ENCODE assay signal across 18 cellular contexts in genomic region chr6:44668391-44668930, GRCh38.
DNase-seq lines count a peak whose midpoint lies in the region; ATAC-seq and TF ChIP-seq lines count a peak whose summit lies in the region.
"Had no signal": no experiment of that assay in that cellular context is flagged by ENCODE, and none has a peak within 500 bp of the region (broad histone marks: within the 10 kb centered on the region; RNA-seq: fewer than 3 reads in every experiment).

No MANE protein-coding gene starts in this region.

- CTCF ChIA-PET in SK-N-SH (lab: Yijun Ruan, JAX), result interaction anchor here (1.0 to 6.4 kb wide), 3 partner anchors 15 to 250 kb away, joined by 3 to 39 read pairs (median 3); no protein-coding TSS in a partner anchor

- 84% methylated on average over 8 of the region's 8 CpGs for WGBS in SK-N-SH (ENCODE audit: low lambda C conversion rate)
- WGBS in mesendoderm (ENCODE audit: extremely low coverage, insufficient coverage, low lambda C conversion rate), result no CpG with 5 or more reads among the region's 8 CpGs

- H3K4me1 ChIP-seq in SK-N-SH (ENCODE audit: control insufficient read depth in 1 of 2, insufficient read depth in 2 of 2, low read depth in 1 of 2, low read length in 1 of 2) (peaks cover 28 to 44% of the 10 kb centered on the region in 2 experiments), SJSA1 (replicated peaks) (peaks cover 82% of the 10 kb centered on the region), mesendoderm (ENCODE audit: control insufficient read depth, low read depth, low read length) (peaks cover 21% of the 10 kb centered on the region)

- H3F3A ChIP-seq in SK-N-SH (replicated peaks; ENCODE audit: insufficient read depth), result peaks cover 9% of the 10 kb centered on the region

- POLR2A ChIA-PET in SK-N-SH (lab: Yijun Ruan, JAX), result no interaction called here

- H2AK5ac ChIP-seq in mesendoderm (ENCODE audit: low read length), result no peak overlapping the region

- H2AFZ ChIP-seq in SK-N-SH (ENCODE audit: low read depth), result no peak overlapping the region

- H3K56ac ChIP-seq in mesendoderm (ENCODE audit: low read length), result no peak overlapping the region

- TF ChIP-seq EP300 in SK-N-SH (IDR thresholded peaks at IDR 0.05; ENCODE audit: borderline replicate concordance in 1 of 2, low read depth in 1 of 2, low read length in 1 of 2), result no peak

- no peaks in the 10 kb centered on the region for H3K79me1 ChIP-seq in mesendoderm (ENCODE audit: low read length)

- no peaks in the 10 kb centered on the region for H3K9me3 ChIP-seq in SK-N-SH
- H3K9me3 ChIP-seq in SJSA1 (replicated peaks), result no peaks in the 10 kb centered on the region
- H3K9me3 ChIP-seq: upper lobe of left lung had no signal

- H4K5ac ChIP-seq in mesendoderm (ENCODE audit: low read length), result no peak overlapping the region

- no peak overlapping the region for H3K4me3 ChIP-seq in SK-N-SH (ENCODE audit: low read depth in 2 of 2, low read length in 1 of 2)
- no peak overlapping the region for H3K4me3 ChIP-seq in SJSA1
- H3K4me3 ChIP-seq in mesendoderm (ENCODE audit: low read length), result no peak overlapping the region
- H3K4me3 ChIP-seq: skin epidermis, upper lobe of left lung had no signal

- H3K4me3 Mint-ChIP-seq in type B pancreatic cell, result no peak overlapping the region
- H3K4me3 Mint-ChIP-seq: activated B cell treated with CpG ODN at 0.5 μM for 24 hours; activated CD8-positive, alpha-beta T cell treated with anti-CD3 and anti-CD28 coated beads, Interleukin-2, amount 10 ng/mL, durations not matched to agents 7 days and 5 days; activated naive CD8-positive, alpha-beta T cell; activated T-cell treated with anti-CD3 and anti-CD28 coated beads, Interleukin-2, amount 50 U/mL, for 72 hours; natural killer cell had no signal

- H3K36me3 ChIP-seq in SK-N-SH (replicated peaks in 1 of 2; ENCODE audit: control insufficient read depth in 1 of 2, insufficient read depth in 2 of 2, low read length in 1 of 2) (no peaks in the 10 kb centered on the region), SJSA1 (no peaks in the 10 kb centered on the region), mesendoderm (ENCODE audit: control insufficient read depth, insufficient read depth, low read length) (no peaks in the 10 kb centered on the region)
- H3K36me3 ChIP-seq: upper lobe of left lung had no signal

- H3K9me2 ChIP-seq in SK-N-SH, result no peaks in the 10 kb centered on the region

- H3K27me3 ChIP-seq in SK-N-SH (ENCODE audit: insufficient read depth) (no peaks in the 10 kb centered on the region), SJSA1 (replicated peaks) (no peaks in the 10 kb centered on the region), mesendoderm (ENCODE audit: insufficient read depth, low read length, poor library complexity) (no peaks in the 10 kb centered on the region)
- H3K27me3 ChIP-seq: upper lobe of left lung had no signal

- ATAC-seq in SK-N-SH treated with all-trans-retinoic acid at 6 μM for 48 hours (no peak), HG03378 (IDR thresholded peaks at IDR 0.05; ENCODE audit: unreplicated experiment) (no peak)
- ATAC-seq: activated CD8-positive, alpha-beta T cell treated with anti-CD3 and anti-CD28 coated beads, Interleukin-2, amount 10 ng/mL, durations not matched to agents 7 days and 5 days; activated T-cell treated with anti-CD3 and anti-CD28 coated beads, Interleukin-2, amount 50 U/mL, for 72 hours; natural killer cell had no signal

- peak overlapping the region; percentile 45 for H3K27ac Mint-ChIP-seq in type B pancreatic cell
- H3K27ac Mint-ChIP-seq: activated B cell treated with CpG ODN at 0.5 μM for 24 hours; activated CD8-positive, alpha-beta T cell treated with anti-CD3 and anti-CD28 coated beads, Interleukin-2, amount 10 ng/mL, durations not matched to agents 7 days and 5 days; activated naive CD8-positive, alpha-beta T cell; activated T-cell treated with anti-CD3 and anti-CD28 coated beads, Interleukin-2, amount 50 U/mL, for 72 hours; natural killer cell had no signal

- peak overlapping the region; percentile 78 to 86; a peak in 3 of 4 replicates for H3K27ac ChIP-seq in SK-N-SH (ENCODE audit: low read depth in 2 of 2, low read length in 1 of 2)
- peak overlapping the region; percentile 94 for H3K27ac ChIP-seq in SJSA1
- H3K27ac ChIP-seq in mesendoderm (ENCODE audit: low read depth, low read length), result no peak overlapping the region
- H3K27ac ChIP-seq: upper lobe of left lung had no signal

- peaks cover 36% of the 10 kb centered on the region for H3K27me3 Mint-ChIP-seq in type B pancreatic cell

- no peak overlapping the region for H3K23ac ChIP-seq in mesendoderm (ENCODE audit: low read length)

- H3K18ac ChIP-seq in mesendoderm (ENCODE audit: low read length), result no peak overlapping the region

- TF ChIP-seq CTCF in SK-N-SH (IDR thresholded peaks at IDR 0.05) (no peak), type B pancreatic cell (conservative IDR thresholded peaks at IDR 0.05) (peak; percentile 26)

- no peak overlapping the region for H2BK15ac ChIP-seq in mesendoderm (replicated peaks; ENCODE audit: low read depth)

- H3K4ac ChIP-seq in mesendoderm (ENCODE audit: low read depth, low read length), result peak overlapping the region; percentile 45

- DNase-seq in SK-N-SH, result no peak
- peak; percentile 54 to 69 for DNase-seq in SJSA1 (ENCODE audit: low read depth in 1 of 2, low spot score in 2 of 2)
- DNase-seq in mesendoderm, result no peak
- DNase-seq in type B pancreatic cell (ENCODE audit: extremely low spot score, unreplicated experiment), result no peak
- no peak for DNase-seq in MV-4-11 (lab: John Stamatoyannopoulos, UW)
- no peak for DNase-seq in NCI-H2227 (lab: John Stamatoyannopoulos, UW; ENCODE audit: unreplicated experiment)
- DNase-seq: 8988T, activated B cell treated with CpG ODN at 0.5 μM for 24 hours, AML-193, COR-L47, natural killer cell, upper lobe of left lung had no signal

- TF ChIP-seq RAD21 in SK-N-SH (IDR thresholded peaks at IDR 0.05; ENCODE audit: low read length), result no peak

- H3K9me3 Mint-ChIP-seq in type B pancreatic cell, result no peaks in the 10 kb centered on the region
- H3K9me3 Mint-ChIP-seq: activated B cell treated with CpG ODN at 0.5 μM for 24 hours, natural killer cell had no signal

- peaks cover 59% of the 10 kb centered on the region for H3K4me1 Mint-ChIP-seq in type B pancreatic cell (ENCODE audit: unreplicated experiment)
- H3K4me1 Mint-ChIP-seq: activated B cell treated with CpG ODN at 0.5 μM for 24 hours, natural killer cell had no signal

- H2BK5ac ChIP-seq in mesendoderm (ENCODE audit: low read length), result no peak overlapping the region

- H3K9ac ChIP-seq in SK-N-SH (no peak overlapping the region), mesendoderm (ENCODE audit: low read length) (no peak overlapping the region)

- no peak overlapping the region for H3K4me2 ChIP-seq in SK-N-SH
- H3K4me2 ChIP-seq in mesendoderm (ENCODE audit: low read length), result no peak overlapping the region

- H4K20me1 ChIP-seq in SK-N-SH (ENCODE audit: insufficient read depth), result no peaks in the 10 kb centered on the region

- H4K8ac ChIP-seq in mesendoderm (ENCODE audit: low read depth, low read length), result no peak overlapping the region

- H2BK120ac ChIP-seq in mesendoderm (ENCODE audit: low read depth, low read length), result no peak overlapping the region

- no peaks in the 10 kb centered on the region for H3K36me3 Mint-ChIP-seq in type B pancreatic cell
- H3K36me3 Mint-ChIP-seq: activated naive CD8-positive, alpha-beta T cell; natural killer cell had no signal

- H3K79me2 ChIP-seq in SK-N-SH (ENCODE audit: insufficient read depth) (no peaks in the 10 kb centered on the region), mesendoderm (ENCODE audit: control insufficient read depth, insufficient read depth, low read length) (no peaks in the 10 kb centered on the region)

TF ChIP-seq in SK-N-SH, 30 proteins besides CTCF, POLR2A, EP300 and RAD21 (continues in another document):
- TF ChIP-seq CHD2 (IDR thresholded peaks at IDR 0.05; ENCODE audit: low read length, partially characterized antibody), result no peak
- no peak for TF ChIP-seq NRF1 (IDR thresholded peaks at IDR 0.05; ENCODE audit: low read depth, low read length)
- no peak for TF ChIP-seq SMC3 (IDR thresholded peaks at IDR 0.05; ENCODE audit: low read depth, low read length)
- no peak for TF ChIP-seq USF2 (IDR thresholded peaks at IDR 0.05; ENCODE audit: borderline replicate concordance, low read depth, low read length)
- TF ChIP-seq GATA2 (CRISPR knock-in tag; IDR thresholded peaks at IDR 0.05), result no peak
- TF ChIP-seq EZH2phosphoT487 (IDR thresholded peaks at IDR 0.05; ENCODE audit: borderline replicate concordance, low read depth), result no peak
- no peak for TF ChIP-seq RXRA (IDR thresholded peaks at IDR 0.05; ENCODE audit: borderline replicate concordance, low read depth)
- no peak for TF ChIP-seq POLR2AphosphoS5 (IDR thresholded peaks at IDR 0.05; ENCODE audit: low read depth, low read length)

TF ChIP-seq in SK-N-SH treated with all-trans-retinoic acid at 6 μM for 48 hours, 23 proteins besides CTCF, POLR2A, EP300 and RAD21 (continues in another document):
- no peak for TF ChIP-seq ZNF70 (CRISPR knock-in tag; IDR thresholded peaks at IDR 0.05)
- no peak for TF ChIP-seq ZNF8 (CRISPR knock-in tag; IDR thresholded peaks at IDR 0.05)
- no peak for TF ChIP-seq TSHZ2 (CRISPR knock-in tag; IDR thresholded peaks at IDR 0.05)
- no peak for TF ChIP-seq BACH2 (CRISPR knock-in tag; IDR thresholded peaks at IDR 0.05; ENCODE audit: borderline replicate concordance)
- no peak for TF ChIP-seq ISL1 (CRISPR knock-in tag; IDR thresholded peaks at IDR 0.05)

Comparison
In these comparisons a context has a peak if more than half of its experiments do, and no peak if none do; other contexts are left out.
1. DNase-seq: peak in SJSA1 (2 of 2); none in SK-N-SH (single experiment), mesendoderm (single experiment), type B pancreatic cell (single experiment), MV-4-11 (single experiment) and NCI-H2227 (single experiment).